Comparison of ENCODE assay signal across 1 cellular context in the genomic region with DNA sequence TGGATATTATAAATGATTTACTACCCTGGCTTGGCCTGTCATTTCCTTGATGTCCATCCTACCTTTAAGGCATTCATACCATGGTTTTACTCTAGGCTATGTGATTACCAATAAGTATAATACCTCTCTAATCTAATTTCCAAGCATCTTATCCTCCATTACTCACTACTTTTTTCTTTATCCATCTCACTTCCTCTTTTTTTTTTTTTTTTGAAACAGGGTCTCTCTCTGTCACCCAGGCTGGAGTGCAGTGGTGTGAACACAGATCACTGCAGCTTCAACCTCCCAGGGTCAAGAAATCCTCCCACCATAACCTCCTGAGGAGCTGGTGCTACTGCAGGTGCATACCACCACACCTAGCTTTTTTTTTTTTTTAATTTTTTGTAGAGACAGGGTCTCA.
TF ChIP-seq lines count a peak whose summit lies in the region.

No MANE protein-coding gene starts in this region.

TF ChIP-seq in GM12878, 131 proteins besides CTCF, POLR2A, EP300 and RAD21 (continues in another document):
- TF ChIP-seq, protein P1, sequence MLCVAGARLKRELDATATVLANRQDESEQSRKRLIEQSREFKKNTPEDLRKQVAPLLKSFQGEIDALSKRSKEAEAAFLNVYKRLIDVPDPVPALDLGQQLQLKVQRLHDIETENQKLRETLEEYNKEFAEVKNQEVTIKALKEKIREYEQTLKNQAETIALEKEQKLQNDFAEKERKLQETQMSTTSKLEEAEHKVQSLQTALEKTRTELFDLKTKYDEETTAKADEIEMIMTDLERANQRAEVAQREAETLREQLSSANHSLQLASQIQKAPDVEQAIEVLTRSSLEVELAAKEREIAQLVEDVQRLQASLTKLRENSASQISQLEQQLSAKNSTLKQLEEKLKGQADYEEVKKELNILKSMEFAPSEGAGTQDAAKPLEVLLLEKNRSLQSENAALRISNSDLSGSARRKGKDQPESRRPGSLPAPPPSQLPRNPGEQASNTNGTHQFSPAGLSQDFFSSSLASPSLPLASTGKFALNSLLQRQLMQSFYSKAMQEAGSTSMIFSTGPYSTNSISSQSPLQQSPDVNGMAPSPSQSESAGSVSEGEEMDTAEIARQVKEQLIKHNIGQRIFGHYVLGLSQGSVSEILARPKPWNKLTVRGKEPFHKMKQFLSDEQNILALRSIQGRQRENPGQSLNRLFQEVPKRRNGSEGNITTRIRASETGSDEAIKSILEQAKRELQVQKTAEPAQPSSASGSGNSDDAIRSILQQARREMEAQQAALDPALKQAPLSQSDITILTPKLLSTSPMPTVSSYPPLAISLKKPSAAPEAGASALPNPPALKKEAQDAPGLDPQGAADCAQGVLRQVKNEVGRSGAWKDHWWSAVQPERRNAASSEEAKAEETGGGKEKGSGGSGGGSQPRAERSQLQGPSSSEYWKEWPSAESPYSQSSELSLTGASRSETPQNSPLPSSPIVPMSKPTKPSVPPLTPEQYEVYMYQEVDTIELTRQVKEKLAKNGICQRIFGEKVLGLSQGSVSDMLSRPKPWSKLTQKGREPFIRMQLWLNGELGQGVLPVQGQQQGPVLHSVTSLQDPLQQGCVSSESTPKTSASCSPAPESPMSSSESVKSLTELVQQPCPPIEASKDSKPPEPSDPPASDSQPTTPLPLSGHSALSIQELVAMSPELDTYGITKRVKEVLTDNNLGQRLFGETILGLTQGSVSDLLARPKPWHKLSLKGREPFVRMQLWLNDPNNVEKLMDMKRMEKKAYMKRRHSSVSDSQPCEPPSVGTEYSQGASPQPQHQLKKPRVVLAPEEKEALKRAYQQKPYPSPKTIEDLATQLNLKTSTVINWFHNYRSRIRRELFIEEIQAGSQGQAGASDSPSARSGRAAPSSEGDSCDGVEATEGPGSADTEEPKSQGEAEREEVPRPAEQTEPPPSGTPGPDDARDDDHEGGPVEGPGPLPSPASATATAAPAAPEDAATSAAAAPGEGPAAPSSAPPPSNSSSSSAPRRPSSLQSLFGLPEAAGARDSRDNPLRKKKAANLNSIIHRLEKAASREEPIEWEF (IDR thresholded peaks at IDR 0.05; ENCODE audit: insufficient replicate concordance, low read depth, low read length) = no peak
- TF ChIP-seq, protein P2, sequence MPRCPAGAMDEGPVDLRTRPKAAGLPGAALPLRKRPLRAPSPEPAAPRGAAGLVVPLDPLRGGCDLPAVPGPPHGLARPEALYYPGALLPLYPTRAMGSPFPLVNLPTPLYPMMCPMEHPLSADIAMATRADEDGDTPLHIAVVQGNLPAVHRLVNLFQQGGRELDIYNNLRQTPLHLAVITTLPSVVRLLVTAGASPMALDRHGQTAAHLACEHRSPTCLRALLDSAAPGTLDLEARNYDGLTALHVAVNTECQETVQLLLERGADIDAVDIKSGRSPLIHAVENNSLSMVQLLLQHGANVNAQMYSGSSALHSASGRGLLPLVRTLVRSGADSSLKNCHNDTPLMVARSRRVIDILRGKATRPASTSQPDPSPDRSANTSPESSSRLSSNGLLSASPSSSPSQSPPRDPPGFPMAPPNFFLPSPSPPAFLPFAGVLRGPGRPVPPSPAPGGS (IDR thresholded peaks at IDR 0.05; ENCODE audit: borderline replicate concordance, insufficient read depth, low read depth, low read length, poor library complexity, severe bottlenecking) = no peak
- TF ChIP-seq E4F1 (IDR thresholded peaks at IDR 0.05; ENCODE audit: borderline replicate concordance, partially characterized antibody) = no peak
- no peak for TF ChIP-seq HSF1 (IDR thresholded peaks at IDR 0.05; ENCODE audit: low read depth, low read length)
- no peak for TF ChIP-seq IRF5 (IDR thresholded peaks at IDR 0.05; ENCODE audit: borderline replicate concordance)
- TF ChIP-seq MEF2A (IDR thresholded peaks at IDR 0.05; ENCODE audit: insufficient read depth, low read depth, low read length) = no peak
- TF ChIP-seq CHD4 (IDR thresholded peaks at IDR 0.05) = no peak
- TF ChIP-seq, protein P3, sequence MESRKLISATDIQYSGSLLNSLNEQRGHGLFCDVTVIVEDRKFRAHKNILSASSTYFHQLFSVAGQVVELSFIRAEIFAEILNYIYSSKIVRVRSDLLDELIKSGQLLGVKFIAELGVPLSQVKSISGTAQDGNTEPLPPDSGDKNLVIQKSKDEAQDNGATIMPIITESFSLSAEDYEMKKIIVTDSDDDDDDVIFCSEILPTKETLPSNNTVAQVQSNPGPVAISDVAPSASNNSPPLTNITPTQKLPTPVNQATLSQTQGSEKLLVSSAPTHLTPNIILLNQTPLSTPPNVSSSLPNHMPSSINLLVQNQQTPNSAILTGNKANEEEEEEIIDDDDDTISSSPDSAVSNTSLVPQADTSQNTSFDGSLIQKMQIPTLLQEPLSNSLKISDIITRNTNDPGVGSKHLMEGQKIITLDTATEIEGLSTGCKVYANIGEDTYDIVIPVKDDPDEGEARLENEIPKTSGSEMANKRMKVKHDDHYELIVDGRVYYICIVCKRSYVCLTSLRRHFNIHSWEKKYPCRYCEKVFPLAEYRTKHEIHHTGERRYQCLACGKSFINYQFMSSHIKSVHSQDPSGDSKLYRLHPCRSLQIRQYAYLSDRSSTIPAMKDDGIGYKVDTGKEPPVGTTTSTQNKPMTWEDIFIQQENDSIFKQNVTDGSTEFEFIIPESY (IDR thresholded peaks at IDR 0.05) = no peak
- TF ChIP-seq LARP7 (IDR thresholded peaks at IDR 0.05) = no peak
- TF ChIP-seq RUNX3 (IDR thresholded peaks at IDR 0.05; ENCODE audit: low read length) = no peak; the same call in 1 of the 2 replicates
- no peak for TF ChIP-seq ZNF207 (IDR thresholded peaks at IDR 0.05; ENCODE audit: borderline replicate concordance)
- 0 out of 2 replicates have a peak, but pooled peaks have one; percentile 22 for TF ChIP-seq RELB (IDR thresholded peaks at IDR 0.05; ENCODE audit: low read depth)
- TF ChIP-seq ZNF384 (IDR thresholded peaks at IDR 0.05; ENCODE audit: borderline replicate concordance, low read depth, low read length) = peak; percentile 79
- TF ChIP-seq HDGF (IDR thresholded peaks at IDR 0.05) = no peak
- TF ChIP-seq EED (IDR thresholded peaks at IDR 0.05; ENCODE audit: low read depth) = no peak
- TF ChIP-seq IKZF2 (IDR thresholded peaks at IDR 0.05) = peak in 1 of 2 experiments; percentile 43; a peak in 1 of 4 replicates
- TF ChIP-seq IRF4 (IDR thresholded peaks at IDR 0.05; ENCODE audit: low read depth, low read length) = no peak
- TF ChIP-seq TBL1XR1 (IDR thresholded peaks at IDR 0.05; ENCODE audit: low read depth, low read length) = no peak
- no peak for TF ChIP-seq TCF7 (IDR thresholded peaks at IDR 0.05; ENCODE audit: borderline replicate concordance)
- TF ChIP-seq NFYA (IDR thresholded peaks at IDR 0.05; ENCODE audit: borderline replicate concordance, low read depth, low read length) = no peak
- no peak for TF ChIP-seq ESRRA (IDR thresholded peaks at IDR 0.05; ENCODE audit: low read length)
- no peak for TF ChIP-seq WRNIP1 (IDR thresholded peaks at IDR 0.05; ENCODE audit: borderline replicate concordance, low read depth, low read length)
- no peak for TF ChIP-seq EZH2 (IDR thresholded peaks at IDR 0.05; ENCODE audit: borderline replicate concordance, control insufficient read depth, low read depth, low read length)
- TF ChIP-seq, protein P4, sequence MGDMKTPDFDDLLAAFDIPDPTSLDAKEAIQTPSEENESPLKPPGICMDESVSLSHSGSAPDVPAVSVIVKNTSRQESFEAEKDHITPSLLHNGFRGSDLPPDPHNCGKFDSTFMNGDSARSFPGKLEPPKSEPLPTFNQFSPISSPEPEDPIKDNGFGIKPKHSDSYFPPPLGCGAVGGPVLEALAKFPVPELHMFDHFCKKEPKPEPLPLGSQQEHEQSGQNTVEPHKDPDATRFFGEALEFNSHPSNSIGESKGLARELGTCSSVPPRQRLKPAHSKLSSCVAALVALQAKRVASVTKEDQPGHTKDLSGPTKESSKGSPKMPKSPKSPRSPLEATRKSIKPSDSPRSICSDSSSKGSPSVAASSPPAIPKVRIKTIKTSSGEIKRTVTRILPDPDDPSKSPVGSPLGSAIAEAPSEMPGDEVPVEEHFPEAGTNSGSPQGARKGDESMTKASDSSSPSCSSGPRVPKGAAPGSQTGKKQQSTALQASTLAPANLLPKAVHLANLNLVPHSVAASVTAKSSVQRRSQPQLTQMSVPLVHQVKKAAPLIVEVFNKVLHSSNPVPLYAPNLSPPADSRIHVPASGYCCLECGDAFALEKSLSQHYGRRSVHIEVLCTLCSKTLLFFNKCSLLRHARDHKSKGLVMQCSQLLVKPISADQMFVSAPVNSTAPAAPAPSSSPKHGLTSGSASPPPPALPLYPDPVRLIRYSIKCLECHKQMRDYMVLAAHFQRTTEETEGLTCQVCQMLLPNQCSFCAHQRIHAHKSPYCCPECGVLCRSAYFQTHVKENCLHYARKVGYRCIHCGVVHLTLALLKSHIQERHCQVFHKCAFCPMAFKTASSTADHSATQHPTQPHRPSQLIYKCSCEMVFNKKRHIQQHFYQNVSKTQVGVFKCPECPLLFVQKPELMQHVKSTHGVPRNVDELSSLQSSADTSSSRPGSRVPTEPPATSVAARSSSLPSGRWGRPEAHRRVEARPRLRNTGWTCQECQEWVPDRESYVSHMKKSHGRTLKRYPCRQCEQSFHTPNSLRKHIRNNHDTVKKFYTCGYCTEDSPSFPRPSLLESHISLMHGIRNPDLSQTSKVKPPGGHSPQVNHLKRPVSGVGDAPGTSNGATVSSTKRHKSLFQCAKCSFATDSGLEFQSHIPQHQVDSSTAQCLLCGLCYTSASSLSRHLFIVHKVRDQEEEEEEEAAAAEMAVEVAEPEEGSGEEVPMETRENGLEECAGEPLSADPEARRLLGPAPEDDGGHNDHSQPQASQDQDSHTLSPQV (IDR thresholded peaks at IDR 0.05) = no peak
- no peak for TF ChIP-seq NKRF (conservative IDR thresholded peaks at IDR 0.05)
- no peak for TF ChIP-seq SMARCA5 (IDR thresholded peaks at IDR 0.05)
- no peak for TF ChIP-seq CREB1 (IDR thresholded peaks at IDR 0.05; ENCODE audit: low read depth)
- no peak for TF ChIP-seq HDAC6 (IDR thresholded peaks at IDR 0.05; ENCODE audit: unreplicated experiment)
- TF ChIP-seq SPI1 (IDR thresholded peaks at IDR 0.05; ENCODE audit: borderline replicate concordance, insufficient read depth, low read depth, low read length) = peak; percentile 90
- TF ChIP-seq TCF12 (IDR thresholded peaks at IDR 0.05; ENCODE audit: low read depth, low read length) = no peak
